8 cellular contexts compared by ENCODE assay signal in genomic region chr6:165002358-165002757, GRCh38.
"Had no signal": no experiment of that assay in that cellular context is flagged by ENCODE, and none has a peak within 500 bp of the region (broad histone marks: within the 10 kb centered on the region; RNA-seq: fewer than 3 reads in every experiment).

No MANE protein-coding gene starts in this region.

- H3K9ac ChIP-seq: KMS-11 had no signal

- H3K4me2 ChIP-seq: GM23338, KMS-11 had no signal

- H3K4me3 ChIP-seq: GM23338 had no signal

- H3K27ac ChIP-seq: KMS-11 had no signal

- ATAC-seq: GM23338 had no signal

- FAIRE-seq: H1, H54 had no signal

- DNase-seq: H9, HCEC 1CT, IMR-90, KBM-7 had no signal
